ENCODE assay signal across 18 cellular contexts in the genomic region with DNA sequence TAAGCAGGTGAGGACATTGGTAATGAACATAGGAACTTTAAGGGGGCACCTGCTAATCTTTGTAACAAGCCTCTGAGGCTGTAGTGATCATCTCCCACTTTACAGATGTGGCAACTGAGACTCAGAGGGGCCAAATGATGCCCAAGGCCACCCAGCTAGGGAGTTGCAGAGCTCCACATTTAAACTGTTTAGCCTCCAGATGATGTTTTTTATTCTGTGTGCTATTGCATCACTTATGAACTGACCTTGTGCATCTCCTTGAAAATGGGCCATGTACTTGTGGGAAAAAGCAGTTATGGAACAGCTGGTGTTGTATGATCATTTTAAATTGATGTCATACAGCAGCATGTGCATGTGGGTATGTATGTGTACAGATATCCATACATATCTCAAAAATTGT. TPM values are rescaled to one million over a fixed set of nuclear protein-coding genes. Genes with fewer than 3 reads are reported as not detected.
DNase-seq lines count a peak whose midpoint lies in the region; ATAC-seq and TF ChIP-seq lines count a peak whose summit lies in the region.
"Had no signal": no experiment of that assay in that cellular context is flagged by ENCODE, and none has a peak within 500 bp of the region (broad histone marks: within the 10 kb centered on the region; RNA-seq: fewer than 3 reads in every experiment).

No MANE protein-coding gene starts in this region.

- H3K27ac ChIP-seq in IMR-90 (ENCODE audit: insufficient read depth, low read length) (no peak overlapping the region), body of pancreas (peak overlapping the region; percentile 60 to 77 (median 68)), sigmoid colon (peak overlapping the region in 3 of 4 donors; percentile 9 to 38 (median 18))
- H3K27ac ChIP-seq: cardiac muscle cell, KMS-11, neutrophil, SJCRH30, WERI-Rb-1 had no signal

- no peak overlapping the region for H3K23ac ChIP-seq in IMR-90 (ENCODE audit: low read depth, low read length)

- no TSS peak for BruUV-seq in IMR-90 (replicated peaks; lab: Mats Ljungman, UMichigan)

- DNase-seq in activated CD4-positive, alpha-beta T cell treated with anti-CD3 and anti-CD28 coated beads, Interleukin-2, amount 10 ng/mL, durations not matched to agents 7 days and 5 days = no peak
- no peak for DNase-seq in activated CD4-positive, alpha-beta T cell treated with anti-CD3 and anti-CD28 coated beads, Interleukin-2, amount 50 U/mL, for 1 hour
- DNase-seq in IMR-90 (no peak), body of pancreas (peak in 2 of 4 donors; percentile 39 to 56), sigmoid colon (peak; percentile 40), hepatic stellate cell (ENCODE audit: low spot score) (no peak)
- DNase-seq: activated T-cell treated with anti-CD3 and anti-CD28 coated beads, Interleukin-2, amount 50 U/mL, for 48 hours; mammary epithelial cell; NCI-H2081; SJCRH30; stimulated activated CD4-positive, alpha-beta T cell treated with anti-CD3 and anti-CD28 coated beads, Interleukin-12 subunit alpha, Interleukin-12 subunit beta, amount 100 ng/mL, for 4 hours had no signal

- no peak overlapping the region for H3K56ac ChIP-seq in IMR-90 (ENCODE audit: extremely low read depth, insufficient read depth, low read length)

- TF ChIP-seq POLR2A in IMR-90 (IDR thresholded peaks at IDR 0.05; ENCODE audit: low read depth, low read length) (no peak), body of pancreas (IDR thresholded peaks at IDR 0.05) (no peak), sigmoid colon (IDR thresholded peaks at IDR 0.05) (no peak)

- H3K4me3 Mint-ChIP-seq in activated CD4-positive, alpha-beta T cell treated with anti-CD3 and anti-CD28 coated beads, Interleukin-2, amount 10 ng/mL, durations not matched to agents 7 days and 5 days = no peak overlapping the region
- H3K4me3 Mint-ChIP-seq: type B pancreatic cell had no signal

- in situ Hi-C loops in IMR-90 (cut with MboI; ENCODE audit: low sequenced_read_pairs) = no loop called here

- no peak for TF ChIP-seq RAD21 in IMR-90 (IDR thresholded peaks at IDR 0.05; ENCODE audit: low read length)

- no peak overlapping the region for H4K91ac ChIP-seq in IMR-90 (ENCODE audit: insufficient read depth, low read depth, low read length)

- no peak overlapping the region for H2BK15ac ChIP-seq in IMR-90 (ENCODE audit: low read depth, low read length)

- peaks cover 44% of the 10 kb centered on the region for H3K4me1 Mint-ChIP-seq in activated CD4-positive, alpha-beta T cell treated with anti-CD3 and anti-CD28 coated beads, Interleukin-2, amount 10 ng/mL, durations not matched to agents 7 days and 5 days

- no peaks in the 10 kb centered on the region; the same call in 1 of the 2 replicates for H3K9me1 ChIP-seq in IMR-90 (ENCODE audit: insufficient read depth, low read length)

- no peak overlapping the region for H2BK5ac ChIP-seq in IMR-90 (ENCODE audit: low read depth, low read length, poor library complexity, severe bottlenecking)

- no peak for TF ChIP-seq EP300 in sigmoid colon (IDR thresholded peaks at IDR 0.05)

- H4K5ac ChIP-seq in IMR-90 (ENCODE audit: low read depth, low read length) = no peak overlapping the region

- H3K9ac ChIP-seq in IMR-90 (ENCODE audit: low read depth, low read length) = no peak overlapping the region
- H3K9ac ChIP-seq: KMS-11 had no signal

- H3K27me3 ChIP-seq in IMR-90 (ENCODE audit: control insufficient read depth, insufficient read depth, low read length) (no peaks in the 10 kb centered on the region), body of pancreas (no peaks in the 10 kb centered on the region), sigmoid colon (no peaks in the 10 kb centered on the region)
- H3K27me3 ChIP-seq: cardiac muscle cell, neutrophil, SJCRH30 had no signal

- peaks cover 33% of the 10 kb centered on the region for H3K36me3 Mint-ChIP-seq in activated CD4-positive, alpha-beta T cell treated with anti-CD3 and anti-CD28 coated beads, Interleukin-2, amount 10 ng/mL, durations not matched to agents 7 days and 5 days (ENCODE audit: low read depth)

- H3K4me1 ChIP-seq in IMR-90 (ENCODE audit: control insufficient read depth, insufficient read depth, low read length) = peaks cover 2% of the 10 kb centered on the region; the same call in 1 of the 2 replicates
- peaks cover 52% of the 10 kb centered on the region for H3K4me1 ChIP-seq in body of pancreas
- H3K4me1 ChIP-seq in sigmoid colon = peaks cover 0 to 27% (median 23%) of the 10 kb centered on the region in 4 donors

- CTCF ChIA-PET in activated CD4-positive, alpha-beta T cell treated with anti-CD3 and anti-CD28 coated beads, Interleukin-2, amount 10 ng/mL, durations not matched to agents 7 days and 5 days (lab: Charles Lee) = interaction anchor here (0.7 to 1.2 kb wide), 2 partner anchors 17 to 166 kb away, joined by 3 read pairs; no protein-coding TSS in a partner anchor
- CTCF ChIA-PET in IMR-90 (lab: Yijun Ruan, JAX) = no interaction called here

- no peak overlapping the region for H2BK20ac ChIP-seq in IMR-90 (ENCODE audit: low read depth, low read length)

- no peak overlapping the region for H3K18ac ChIP-seq in IMR-90 (ENCODE audit: low read depth, low read length)

- no peak overlapping the region for H3K4ac ChIP-seq in IMR-90 (ENCODE audit: low read depth, low read length)

- dilution Hi-C loops in IMR-90 (cut with HindIII; ENCODE audit: low sequenced_read_pairs, unreplicated experiment) = no loop called here

- no peak overlapping the region for H2AFZ ChIP-seq in IMR-90 (replicated peaks; ENCODE audit: low read length, poor library complexity)

- no peak overlapping the region for H2BK120ac ChIP-seq in IMR-90 (ENCODE audit: low read depth, low read length)

- POLR2A ChIA-PET in activated CD4-positive, alpha-beta T cell treated with anti-CD3 and anti-CD28 coated beads, Interleukin-2, amount 10 ng/mL, durations not matched to agents 7 days and 5 days (lab: Charles Lee) = no interaction called here
- POLR2A ChIA-PET in IMR-90 (lab: Charles Lee; ENCODE audit: unreplicated experiment) = no interaction called here

- H3K36me3 ChIP-seq in IMR-90 (ENCODE audit: control insufficient read depth, insufficient read depth, low read length) (peaks cover 5% of the 10 kb centered on the region; the same call in 1 of the 2 replicates), body of pancreas (replicated peaks in 1 of 2; ENCODE audit: insufficient read depth in 1 of 2, low read depth in 2 of 2) (peaks cover 0 to 8% of the 10 kb centered on the region in 2 donors), sigmoid colon (peaks cover 0 to 33% (median 7%) of the 10 kb centered on the region in 4 donors)
- H3K36me3 ChIP-seq: cardiac muscle cell, neutrophil, SJCRH30, WERI-Rb-1 had no signal

- intact Hi-C loops in IMR-90 (cut with micrococcal nuclease) (no loop called here), body of pancreas (cut with DNase I) (no loop called here), sigmoid colon (cut with DNase I) (no loop called here)

- H3K4me2 ChIP-seq in IMR-90 (ENCODE audit: low read depth, low read length) = no peak overlapping the region
- H3K4me2 ChIP-seq: KMS-11 had no signal

- H2AK5ac ChIP-seq in IMR-90 (ENCODE audit: low read depth, low read length) = no peak overlapping the region

- H4K20me1 ChIP-seq in IMR-90 (ENCODE audit: insufficient read depth, low read length) = no peaks in the 10 kb centered on the region

- H3K9me3 Mint-ChIP-seq in activated CD4-positive, alpha-beta T cell treated with anti-CD3 and anti-CD28 coated beads, Interleukin-2, amount 10 ng/mL, durations not matched to agents 7 days and 5 days = peaks cover 2% of the 10 kb centered on the region
- H3K9me3 Mint-ChIP-seq: type B pancreatic cell had no signal

- no peak overlapping the region for H4K8ac ChIP-seq in IMR-90 (ENCODE audit: low read depth in 2 of 2, low read length in 2 of 2)

- H3K4me3 ChIP-seq in IMR-90 (ENCODE audit: insufficient read depth, low read depth, low read length) (no peak overlapping the region), body of pancreas (no peak overlapping the region), sigmoid colon (no peak overlapping the region)
- H3K4me3 ChIP-seq: cardiac muscle cell, SJCRH30 had no signal

- H3K9me3 ChIP-seq in IMR-90 (ENCODE audit: control insufficient read depth, insufficient read depth, low read length) (no peaks in the 10 kb centered on the region), body of pancreas (no peaks in the 10 kb centered on the region), sigmoid colon (no peaks in the 10 kb centered on the region)
- H3K9me3 ChIP-seq: neutrophil, SJCRH30 had no signal

- H3K79me1 ChIP-seq in IMR-90 (ENCODE audit: low read depth in 1 of 2, low read length in 2 of 2) = no peaks in the 10 kb centered on the region

- TF ChIP-seq CTCF in IMR-90 (conservative IDR thresholded peaks at IDR 0.05; ENCODE audit: low read depth, low read length) (no peak), body of pancreas (IDR thresholded peaks at IDR 0.05) (no peak), sigmoid colon (IDR thresholded peaks at IDR 0.05) (no peak)

- no peak overlapping the region for H3K14ac ChIP-seq in IMR-90 (replicated peaks; ENCODE audit: low read depth, low read length)

- ATAC-seq in IMR-90 (ENCODE audit: low read depth) (no peak), body of pancreas (peak; percentile 51), HG02763 (IDR thresholded peaks at IDR 0.05; ENCODE audit: unreplicated experiment) (no peak), HG03108 (IDR thresholded peaks at IDR 0.05; ENCODE audit: unreplicated experiment) (no peak)

- H3K27ac Mint-ChIP-seq in activated CD4-positive, alpha-beta T cell treated with anti-CD3 and anti-CD28 coated beads, Interleukin-2, amount 10 ng/mL, durations not matched to agents 7 days and 5 days = peak overlapping the region; percentile 88

- no peak overlapping the region for H2AK9ac ChIP-seq in IMR-90 (replicated peaks; ENCODE audit: low read depth, low read length, poor library complexity)

- H3K27me3 Mint-ChIP-seq in activated CD4-positive, alpha-beta T cell treated with anti-CD3 and anti-CD28 coated beads, Interleukin-2, amount 10 ng/mL, durations not matched to agents 7 days and 5 days = no peaks in the 10 kb centered on the region
- H3K27me3 Mint-ChIP-seq: type B pancreatic cell had no signal

TF ChIP-seq in IMR-90, 13 proteins besides CTCF, POLR2A, EP300 and RAD21 (continues in another document):
- no peak for TF ChIP-seq BHLHE40 (IDR thresholded peaks at IDR 0.05; ENCODE audit: low read depth, low read length)
- peak; percentile 44; the same call in 1 of the 2 replicates for TF ChIP-seq CEBPB (IDR thresholded peaks at IDR 0.05; ENCODE audit: low read depth, low read length)

RNA-seq across cellular contexts. Expression of a gene that starts 41.4 kb away (rescaled TPM):
- 10 to 100 TPM; 18.6 to 20.9 TPM for total RNA-seq in activated CD4-positive, alpha-beta T cell treated with anti-CD3 and anti-CD28 coated beads, Interleukin-2, amount 10 ng/mL, durations not matched to agents 7 days and 5 days
- 2.0 and 2.5 TPM in 2 replicates for total RNA-seq in IMR-90 (2012; rRNA removed)
- polyA plus RNA-seq in IMR-90 (2012; rRNA removed) = 10.4 and 13.2 TPM in 2 replicates
- 7.7 and 13.8 TPM in 2 replicates for polyA plus RNA-seq in IMR-90 (2012; cell fraction: cytosol; rRNA removed)
- polyA plus RNA-seq in IMR-90 (2012; cell fraction: nucleus; rRNA removed; ENCODE audit: low replicate concordance) = 58.1 and 63.1 TPM in 2 replicates
- total RNA-seq in body of pancreas = 10 to 100 TPM; 45.1 to 78.4 TPM
- 10 to 100 TPM; 25.7 to 51.5 (median 28.9) TPM for total RNA-seq in sigmoid colon
- 10 to 100 TPM in 1 of 3 donors, 1 to 10 TPM in 2; 6.0 to 51.0 (median 9.7) TPM for polyA plus RNA-seq in sigmoid colon
